Comparison of ENCODE assay signal across 8 cellular contexts in genomic region chr22:23773247-23774113, GRCh38. TPM values are rescaled to one million over a fixed set of nuclear protein-coding genes. Genes with fewer than 3 reads are reported as not detected.
DNase-seq lines count a peak whose midpoint lies in the region; ATAC-seq and TF ChIP-seq lines count a peak whose summit lies in the region.

No MANE protein-coding gene starts in this region.

- H3K4me1 ChIP-seq in gastroesophageal sphincter: peaks cover 0 to 83% (median 27%) of the 10 kb centered on the region in 3 donors

- CTCF ChIA-PET in RWPE1 (lab: Yijun Ruan, JAX): no interaction called here

- 51 to 100% methylated on average over 1 to 9 of the region's 18 CpGs for WGBS in gastroesophageal sphincter (ENCODE audit: low coverage in 1 of 2), 2 donors

- peak; percentile 81 for DNase-seq in H7
- DNase-seq in RWPE1 (ENCODE audit: low spot score): no peak
- no peak for DNase-seq in retinal pigment epithelial cell (ENCODE audit: low read depth)
- DNase-seq in SIG-M5 treated with dmso at 0.1 percent for 504 hours (lab: John Stamatoyannopoulos, UW; ENCODE audit: unreplicated experiment): no peak
- DNase-seq in iPS-NIHi11 (ENCODE audit: low spot score): no peak
- no peak for DNase-seq in mucosa of gallbladder (ENCODE audit: low spot score)

- H3K36me3 ChIP-seq in H7 (replicated peaks; ENCODE audit: control insufficient read depth, insufficient read depth, low read length): no peaks in the 10 kb centered on the region
- H3K36me3 ChIP-seq in gastroesophageal sphincter: no peaks in the 10 kb centered on the region

- POLR2A ChIA-PET in RWPE1 (lab: Yijun Ruan, JAX; ENCODE audit: low non-redundant PET): no interaction called here

- peak overlapping the region; percentile 9; the same call in 1 of the 2 replicates for H3K27ac ChIP-seq in RWPE1
- peak overlapping the region in 3 of 4 donors; percentile 69 to 81 (median 73) for H3K27ac ChIP-seq in gastroesophageal sphincter

- no peak for TF ChIP-seq POLR2A in gastroesophageal sphincter (IDR thresholded peaks at IDR 0.05)

- H3K27me3 ChIP-seq in H7 (ENCODE audit: control insufficient read depth, insufficient read depth, low read length): peaks cover 24% of the 10 kb centered on the region
- no peaks in the 10 kb centered on the region for H3K27me3 ChIP-seq in gastroesophageal sphincter

- ATAC-seq in gastroesophageal sphincter (no peak), GM18511 (IDR thresholded peaks at IDR 0.05; ENCODE audit: unreplicated experiment) (no peak)

- TF ChIP-seq CTCF in RWPE1 (conservative IDR thresholded peaks at IDR 0.05; ENCODE audit: low read depth) (no peak), gastroesophageal sphincter (IDR thresholded peaks at IDR 0.05) (no peak), retinal pigment epithelial cell (conservative IDR thresholded peaks at IDR 0.05; ENCODE audit: low read depth, low read length) (no peak)

- no peaks in the 10 kb centered on the region for H3K9me3 ChIP-seq in gastroesophageal sphincter

- H3K4me3 ChIP-seq in H7 (ENCODE audit: insufficient read depth, low read depth, low read length): peak overlapping the region; percentile 54
- H3K4me3 ChIP-seq in gastroesophageal sphincter: peak overlapping the region; percentile 41 to 68
- peak overlapping the region; percentile 49 for H3K4me3 ChIP-seq in retinal pigment epithelial cell (ENCODE audit: low read length)

- TF ChIP-seq EP300 in gastroesophageal sphincter (IDR thresholded peaks at IDR 0.05): no peak

RNA-seq across cellular contexts. Expression of gene MMP11, which starts 0.8 kb away (rescaled TPM):
- total RNA-seq in H7 (2014; rRNA removed; shearing (Covaris generic)): 7.8 and 12.8 TPM in 2 replicates
- total RNA-seq in gastroesophageal sphincter: 10 to 100 TPM in 2 of 4 donors, 1 to 10 TPM in 2; 2.3 to 11.0 (median 9.7) TPM
- 4.4 TPM for total RNA-seq in mucosa of gallbladder

RNA-seq across cellular contexts. Expression of gene CHCHD10, which starts 5.7 kb away (rescaled TPM):
- total RNA-seq in H7 (2014; rRNA removed; shearing (Covaris generic)): 55.6 and 60.9 TPM in 2 replicates
- total RNA-seq in gastroesophageal sphincter (10 to 100 TPM in 3 of 4 donors, 1 to 10 TPM in 1; 2.0 to 40.6 (median 28.1) TPM), mucosa of gallbladder (148 TPM)

RNA-seq across cellular contexts. Expression of gene C22orf15, which starts 10.7 kb away (rescaled TPM):
- total RNA-seq in H7 (2014; rRNA removed; shearing (Covaris generic)): 1.8 and 3.7 TPM in 2 replicates
- total RNA-seq in gastroesophageal sphincter: under 1 TPM in 2 of 4 donors, not detected in 2; 0.54 to 0.81 TPM
- 1.8 TPM for total RNA-seq in mucosa of gallbladder

RNA-seq across cellular contexts. Expression of gene SMARCB1, which starts 13.3 kb away (rescaled TPM):
- total RNA-seq in H7 (2014; rRNA removed; shearing (Covaris generic)): 79.1 and 86.5 TPM in 2 replicates
- 10 to 100 TPM; 27.9 to 58.8 (median 32.7) TPM for total RNA-seq in gastroesophageal sphincter
- total RNA-seq in mucosa of gallbladder: 70.7 TPM

RNA-seq across cellular contexts. Expression of gene VPREB3, which starts 19.3 kb away (rescaled TPM):
- not detected in 2 replicates for total RNA-seq in H7 (2014; rRNA removed; shearing (Covaris generic))
- 1 to 10 TPM in 1 of 4 donors, not detected in 3; 1.9 TPM for total RNA-seq in gastroesophageal sphincter
- not detected for total RNA-seq in mucosa of gallbladder
